In genomic region chr18:21740474-21740723, GRCh38 we compare ENCODE assay signal across 1 cellular context.
TF ChIP-seq lines count a peak whose summit lies in the region.

No MANE protein-coding gene starts in this region.

TF ChIP-seq in GM23338, 12 proteins besides CTCF, POLR2A, EP300 and RAD21 (continued from another document):
- TF ChIP-seq ZNF462 (CRISPR knock-in tag; IDR thresholded peaks at IDR 0.05) (no peak), ZNF331 (CRISPR knock-in tag; IDR thresholded peaks at IDR 0.05; ENCODE audit: low read depth) (no peak), JUNB (IDR thresholded peaks at IDR 0.05; ENCODE audit: unreplicated experiment) (no peak)
